25 cellular contexts compared by ENCODE assay signal in the genomic region with DNA sequence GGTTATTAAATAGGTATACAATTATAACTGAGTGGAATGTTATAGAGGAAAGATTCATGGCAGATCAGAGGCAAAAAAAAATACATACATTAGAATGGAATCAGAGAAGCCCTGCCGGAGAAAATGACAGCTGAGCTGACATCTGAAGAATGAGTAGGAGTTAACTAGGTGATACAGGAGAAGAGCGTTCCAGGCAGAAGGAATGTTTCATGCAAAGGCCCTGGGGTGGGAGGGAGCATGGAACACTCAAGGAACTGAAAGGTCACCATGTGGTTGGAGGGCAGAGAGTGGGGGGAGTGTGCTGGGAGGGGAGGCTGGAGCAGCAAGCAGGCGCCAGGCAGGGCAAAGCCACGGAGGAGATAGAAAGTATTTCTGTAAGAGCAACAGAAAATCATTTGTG. TPM values are rescaled to one million over a fixed set of nuclear protein-coding genes. Genes with fewer than 3 reads are reported as not detected.
"Had no signal": no experiment of that assay in that cellular context is flagged by ENCODE, and none has a peak within 500 bp of the region (broad histone marks: within the 10 kb centered on the region; RNA-seq: fewer than 3 reads in every experiment).

No MANE protein-coding gene starts in this region.

- ATAC-seq: esophagus mucosa; heart right ventricle; left ventricle myocardium superior; right lobe of liver; stimulated activated memory B cell treated with anti-CD40 and anti-IgM and Interleukin-4, amounts not matched to agents 10 μg/mL and 1 μg/mL and 100 μg/mL, for 72 hours had no signal

- H3K27me3 ChIP-seq: right lobe of liver, upper lobe of left lung, uterus had no signal

- H3K9me3 ChIP-seq: prostate gland, right lobe of liver, tibial artery, uterus had no signal

- H3K4me3 ChIP-seq: coronary artery, heart right ventricle, lung, prostate gland, right lobe of liver, tibial artery, upper lobe of left lung, uterus had no signal

- H3K36me3 ChIP-seq: heart right ventricle, prostate gland, right lobe of liver, tibial artery, upper lobe of left lung, uterus had no signal

- H3K27ac ChIP-seq: coronary artery, heart right ventricle, parathyroid adenoma, prostate gland, right lobe of liver, tibial artery, upper lobe of left lung, uterus had no signal

- DNase-seq: effector CD4-positive, alpha-beta T cell; heart right ventricle; hypothalamus; left ventricle myocardium superior; mesenchymal stem cell; naive B cell; occipital lobe; retina; right lobe of liver; stimulated activated CD4-positive, alpha-beta T cell treated with anti-CD3 and anti-CD28 coated beads, Interleukin-1b, Interleukin-23, amount 100 ng/mL, for 48 hours; stimulated activated CD4-positive, alpha-beta T cell treated with anti-CD3 and anti-CD28 coated beads, Interleukin-4, amount 100 ng/mL, for 24 hours; tibial artery; upper lobe of left lung; uterus had no signal

- H3K4me1 ChIP-seq: heart right ventricle, parathyroid adenoma, prostate gland, right lobe of liver, tibial artery, upper lobe of left lung, uterus had no signal

RNA-seq across cellular contexts. Expression of gene CDK5R2, which starts 31.6 kb away (rescaled TPM):
- total RNA-seq: dermis microvascular lymphatic vessel endothelial cell, esophagus mucosa, glomerular endothelial cell, left ventricle myocardium superior, prostate gland, right lobe of liver, upper lobe of left lung, uterus had no signal

RNA-seq across cellular contexts. Expression of gene WNT10A, which starts 47.2 kb away (rescaled TPM):
- total RNA-seq: dermis microvascular lymphatic vessel endothelial cell, fibroblast of lung, frontal cortex, glomerular endothelial cell, left ventricle myocardium superior, occipital lobe, temporal lobe had no signal

RNA-seq across cellular contexts. Expression of gene FEV, which starts 57.1 kb away (rescaled TPM):
- total RNA-seq: dermis microvascular lymphatic vessel endothelial cell, esophagus mucosa, fibroblast of lung, frontal cortex, glomerular endothelial cell, heart right ventricle, left ventricle myocardium superior, lung, occipital lobe, right lobe of liver, temporal lobe, upper lobe of left lung, uterus had no signal
